In genomic region chrX:45368705-45369104, GRCh38 we compare ENCODE assay signal across 25 cellular contexts.
"Had no signal": no experiment of that assay in that cellular context is flagged by ENCODE, and none has a peak within 500 bp of the region (broad histone marks: within the 10 kb centered on the region; RNA-seq: fewer than 3 reads in every experiment).

No MANE protein-coding gene starts in this region.

- H3K4me3 ChIP-seq: neural progenitor cell, ovary, psoas muscle, right lobe of liver, sigmoid colon, stomach, thoracic aorta, thyroid gland, tibial nerve, upper lobe of left lung, vagina had no signal

- H3K4me1 ChIP-seq: neural progenitor cell, parathyroid adenoma, psoas muscle, right lobe of liver, sigmoid colon, stomach, thyroid gland, tibial nerve, upper lobe of left lung, vagina had no signal

- ATAC-seq: psoas muscle; right cardiac atrium; right lobe of liver; stimulated activated effector memory CD8-positive, alpha-beta T cell treated with anti-CD3 and anti-CD28 coated beads, Interleukin-12 subunit alpha, Interleukin-12 subunit beta, amount 100 ng/mL, for 72 hours; stimulated activated naive B cell treated with anti-CD40 and anti-IgM and Interleukin-4, amounts not matched to agents 10 μg/mL and 1 μg/mL and 100 μg/mL, for 72 hours had no signal

- H3K27ac ChIP-seq: neural progenitor cell, ovary, parathyroid adenoma, psoas muscle, right lobe of liver, sigmoid colon, stomach, thoracic aorta, thyroid gland, tibial nerve, upper lobe of left lung, vagina had no signal

- DNase-seq: occipital lobe; ovary; posterior cingulate gyrus; psoas muscle; right cardiac atrium; right lobe of liver; sigmoid colon; small intestine; stimulated activated CD4-positive, alpha-beta T cell treated with anti-CD3 and anti-CD28 coated beads, Interleukin-15, amount 100 ng/mL, for 24 hours; stimulated activated CD4-positive, alpha-beta T cell treated with anti-CD3 and anti-CD28 coated beads, Interleukin-2, amount 100 ng/mL, for 24 hours; stimulated activated CD4-positive, alpha-beta T cell treated with anti-CD3 and anti-CD28 coated beads, Interleukin-2, amount 100 ng/mL, for 48 hours; stimulated activated CD4-positive, alpha-beta T cell treated with anti-CD3 and anti-CD28 coated beads, Interleukin-4, amount 100 ng/mL, for 24 hours; stimulated activated naive B cell treated with anti-CD40 and anti-IgM and Interleukin-4, amounts not matched to agents 10 μg/mL and 1 μg/mL and 100 μg/mL, for 72 hours; stimulated activated naive CD4-positive, alpha-beta T cell treated with Interleukin-2 at 50 U/mL for 16 hours; stomach; thyroid gland; trophoblast cell; upper lobe of left lung had no signal

- H3K27me3 ChIP-seq: neural progenitor cell, ovary, sigmoid colon, stomach, thyroid gland, tibial nerve, upper lobe of left lung, vagina had no signal

- H3K36me3 ChIP-seq: neural progenitor cell, ovary, right lobe of liver, sigmoid colon, stomach, thoracic aorta, thyroid gland, tibial nerve, upper lobe of left lung, vagina had no signal

- H3K4me2 ChIP-seq: neural progenitor cell had no signal

- FAIRE-seq: small intestine, urothelium cell line had no signal

- H3K79me2 ChIP-seq: parathyroid adenoma had no signal

- H3K9me3 ChIP-seq: right lobe of liver, thoracic aorta, thyroid gland, vagina had no signal

- H3K9ac ChIP-seq: neural progenitor cell, parathyroid adenoma had no signal

- H2AFZ ChIP-seq: neural progenitor cell, parathyroid adenoma had no signal
